ENCODE assay signal across 14 cellular contexts in the genomic region with DNA sequence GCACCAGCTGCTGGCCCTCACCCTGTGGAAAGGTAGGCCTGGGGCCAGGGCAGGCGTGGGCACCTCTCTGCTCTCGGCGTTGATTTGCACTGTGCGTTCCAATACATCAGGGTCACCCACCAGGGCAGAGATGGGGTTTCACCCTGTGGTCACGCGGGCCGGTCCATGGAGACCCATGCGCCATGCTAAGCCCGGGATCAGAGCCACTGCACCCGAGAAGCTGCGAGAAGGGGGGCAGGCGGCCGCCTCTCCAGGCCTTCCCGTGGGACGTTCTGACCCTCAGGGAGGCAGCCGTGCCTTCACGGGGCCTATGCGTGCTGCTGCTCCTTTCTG.
"Had no signal": no experiment of that assay in that cellular context is flagged by ENCODE, and none has a peak within 500 bp of the region (broad histone marks: within the 10 kb centered on the region; RNA-seq: fewer than 3 reads in every experiment).

No MANE protein-coding gene starts in this region.

- ATAC-seq: activated CD4-positive, CD25-positive, alpha-beta regulatory T cell treated with anti-CD3 and anti-CD28 coated beads, Interleukin-2, amount 50 U/mL, for 24 hours; activated naive CD8-positive, alpha-beta T cell treated with anti-CD3 and anti-CD28 coated beads, Interleukin-2, amount 50 U/mL, for 24 hours; activated T-cell treated with anti-CD3 and anti-CD28 coated beads, Interleukin-2, amount 50 U/mL, for 4 hours; foreskin keratinocyte; left lung had no signal

- H3K4me3 ChIP-seq: colonic mucosa, left lung, stomach, thyroid gland, vagina had no signal

- H3K27me3 ChIP-seq: colonic mucosa, foreskin keratinocyte, left lung, stomach, thyroid gland, vagina had no signal

- H3K4me1 ChIP-seq: colonic mucosa, foreskin keratinocyte had no signal

- H3K9me3 ChIP-seq: colonic mucosa, left lung, stomach, thyroid gland, vagina had no signal

- H3K27ac ChIP-seq: colonic mucosa, foreskin keratinocyte, left lung, stomach, thyroid gland, vagina had no signal

- DNase-seq: activated naive CD8-positive, alpha-beta T cell treated with anti-CD3 and anti-CD28 coated beads, Interleukin-2, amount 50 U/mL, for 24 hours; activated T-cell treated with anti-CD3 and anti-CD28 coated beads, Interleukin-2, amount 50 U/mL, for 4 hours; colonic mucosa; effector CD4-positive, alpha-beta T cell; foreskin keratinocyte; naive B cell; nucleus accumbens; stimulated activated CD4-positive, alpha-beta T cell treated with anti-CD3 and anti-CD28 coated beads, Interleukin-2, amount 100 ng/mL, for 48 hours; stimulated activated CD8-positive, alpha-beta memory T cell treated with anti-CD3 and anti-CD28 coated beads, Interleukin-4, amount 100 ng/mL, for 48 hours; stomach; thyroid gland had no signal
